11 cellular contexts compared by ENCODE assay signal in the genomic region with DNA sequence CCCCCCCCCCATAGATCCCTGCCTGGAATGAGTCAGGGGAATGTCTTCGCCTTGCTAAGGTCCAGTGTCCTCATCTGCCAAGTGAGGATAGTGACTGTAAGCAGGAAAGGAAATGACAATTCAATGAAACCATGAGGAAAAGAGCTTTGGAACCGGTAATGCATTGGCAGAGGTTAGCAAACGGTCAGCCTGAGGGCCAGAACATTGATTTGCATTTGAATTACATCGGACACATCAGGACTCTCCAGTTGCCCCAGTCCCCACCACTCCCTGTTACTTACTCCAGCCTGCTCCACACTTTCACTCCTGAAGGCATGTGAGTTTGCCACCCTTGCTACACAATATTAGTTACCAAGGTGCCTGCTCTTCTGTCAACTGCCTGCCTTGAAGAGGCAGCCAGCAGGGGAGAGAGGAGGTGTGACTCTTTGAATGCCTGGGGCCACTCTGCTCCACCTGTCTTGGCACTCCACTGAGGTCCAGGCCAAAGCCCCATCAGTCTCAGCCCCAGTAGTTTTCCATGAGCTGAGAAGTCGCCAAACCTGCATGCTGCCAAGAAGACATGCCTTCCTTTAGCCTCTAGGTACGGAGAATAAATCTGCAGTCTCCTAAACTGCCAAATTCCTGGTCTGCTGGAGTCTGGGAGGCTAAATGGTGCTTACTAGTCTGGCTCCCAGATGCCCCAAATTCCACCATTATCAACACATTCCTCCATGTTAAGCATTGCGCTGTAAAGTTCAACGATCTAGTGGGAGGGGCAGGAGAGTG.
DNase-seq lines count a peak whose midpoint lies in the region; ATAC-seq and TF ChIP-seq lines count a peak whose summit lies in the region.
"Had no signal": no experiment of that assay in that cellular context is flagged by ENCODE, and none has a peak within 500 bp of the region (broad histone marks: within the 10 kb centered on the region; RNA-seq: fewer than 3 reads in every experiment).

No MANE protein-coding gene starts in this region.

- POLR2A ChIA-PET in AG04449 (lab: Yijun Ruan, JAX): interaction anchor here (0.6 kb wide), 1 partner anchor 307 kb away, joined by 3 read pairs; no protein-coding TSS in a partner anchor

- H3K4me2 ChIP-seq in H9 (ENCODE audit: insufficient read depth, insufficient read length, low read length): no peak overlapping the region

- H3K4me1 ChIP-seq in H9 (ENCODE audit: insufficient read depth, low read length) (no peaks in the 10 kb centered on the region; the same call in 1 of the 2 replicates), left lung (peaks cover 0 to 11% of the 10 kb centered on the region in 2 donors)

- CTCF ChIA-PET in AG04449 (lab: Yijun Ruan, JAX): no interaction called here

- no peak overlapping the region for H2AK5ac ChIP-seq in H9 (ENCODE audit: insufficient read length, low read length)

- H3K9ac ChIP-seq in H9 (ENCODE audit: extremely low read depth, insufficient read length, low read length): no peak overlapping the region

- H3K27ac ChIP-seq in H9 (ENCODE audit: insufficient read length, low read depth, low read length) (no peak overlapping the region), left lung (no peak overlapping the region)
- H3K27ac ChIP-seq: testis had no signal

- H3K4me3 ChIP-seq in AG04449 (ENCODE audit: low read depth, low read length) (no peak overlapping the region), left lung (no peak overlapping the region)
- H3K4me3 ChIP-seq: testis had no signal

- H3K23ac ChIP-seq in H9 (ENCODE audit: insufficient read length, low read depth, low read length): no peak overlapping the region

- H3K79me1 ChIP-seq in H9 (ENCODE audit: insufficient read depth, low read depth, low read length, poor library complexity, severe bottlenecking): no peaks in the 10 kb centered on the region

- H2BK15ac ChIP-seq in H9 (ENCODE audit: low read depth, low read length): no peak overlapping the region

- no peak overlapping the region for H3T11ph ChIP-seq in H9 (ENCODE audit: low read length)

- no peak overlapping the region for H4K91ac ChIP-seq in H9 (ENCODE audit: insufficient read length, low read depth, low read length)

- no peak overlapping the region for H4K8ac ChIP-seq in H9 (replicated peaks; ENCODE audit: insufficient read length, low read depth, low read length)

- H3K27me3 Mint-ChIP-seq in H9 (ENCODE audit: low read depth): peaks cover 14% of the 10 kb centered on the region

- TF ChIP-seq CTCF in AG04449 (IDR thresholded peaks at IDR 0.05; ENCODE audit: insufficient read depth, low read length, missing control alignments): no peak
- no peak for TF ChIP-seq CTCF in H9 (conservative IDR thresholded peaks at IDR 0.05)
- no peak for TF ChIP-seq CTCF in left lung (IDR thresholded peaks at IDR 0.05)
- no peak for TF ChIP-seq CTCF in GM13977 (IDR thresholded peaks at IDR 0.05; ENCODE audit: extremely low read depth, insufficient read depth, missing control alignments)

- WGBS in H9 (ENCODE audit: extremely low coverage, insufficient read length, low lambda C conversion rate): no CpG with 5 or more reads among the region's 8 CpGs

- no peaks in the 10 kb centered on the region for H3K9me3 ChIP-seq in H9 (ENCODE audit: control insufficient read depth, low read depth, low read length)
- no peaks in the 10 kb centered on the region for H3K9me3 ChIP-seq in left lung
- H3K9me3 ChIP-seq: testis had no signal

- no peak overlapping the region for H4K5ac ChIP-seq in H9 (ENCODE audit: insufficient read length, low read depth, low read length)

- no peaks in the 10 kb centered on the region for H3K36me3 Mint-ChIP-seq in H9 (ENCODE audit: insufficient read depth in 1 of 3, low read depth in 3 of 3)

- H3K4ac ChIP-seq in H9 (ENCODE audit: low read depth, low read length): no peak overlapping the region

- no peak overlapping the region for H3K56ac ChIP-seq in H9 (ENCODE audit: insufficient read length, low read depth, low read length)

- no peak overlapping the region for H2BK20ac ChIP-seq in H9 (ENCODE audit: low read depth, low read length, poor library complexity, severe bottlenecking)

- H3K14ac ChIP-seq in H9 (ENCODE audit: insufficient read depth, low read length): peak overlapping the region; percentile 17; the same call in 1 of the 2 replicates

- intact Hi-C loops in left lung (cut with DNase I): no loop called here

- H3K27ac Mint-ChIP-seq in H9: peak overlapping the region in 2 of 3 experiments; percentile 9 to 19; a peak in 2 of 7 replicates

- H3K4me3 Mint-ChIP-seq in H9: no peak overlapping the region

- no peak for TF ChIP-seq POLR2A in erythroblast (IDR thresholded peaks at IDR 0.05; ENCODE audit: low read length)

- no peaks in the 10 kb centered on the region for H3K79me2 ChIP-seq in H9 (ENCODE audit: insufficient read depth, low read length)

- in situ Hi-C loops in T47D (cut with HindIII; ENCODE audit: low pct_unique_long_range_greater_than_20kb, low sequenced_read_pairs) (no loop called here), GM13977 (cut with MboI; ENCODE audit: low pct_unique_long_range_greater_than_20kb, low sequenced_read_pairs, unreplicated experiment) (no loop called here)

- no peaks in the 10 kb centered on the region for H3K36me3 ChIP-seq in left lung

- H2BK12ac ChIP-seq in H9 (ENCODE audit: insufficient read length, low read depth, low read length): no peak overlapping the region

- H3K4me1 Mint-ChIP-seq in H9: peaks cover 47 to 48% of the 10 kb centered on the region in 2 experiments

- H3K18ac ChIP-seq in H9 (ENCODE audit: insufficient read length, low read depth, low read length): no peak overlapping the region

- H3K9me3 Mint-ChIP-seq in H9: no peaks in the 10 kb centered on the region

- H2BK120ac ChIP-seq in H9 (ENCODE audit: low read depth, low read length, poor library complexity, severe bottlenecking): no peak overlapping the region

- H4K20me1 ChIP-seq in H9 (ENCODE audit: control insufficient read depth, insufficient read depth, insufficient read length): no peaks in the 10 kb centered on the region

- DNase-seq in AG04449 (ENCODE audit: low read depth, low spot score) (peak; percentile 33), H9 (no peak), T47D (ENCODE audit: low read depth in 1 of 2, low spot score in 1 of 2) (peak; percentile 70 to 97), left lung (peak in 1 of 2 donors; percentile 58), erythroblast (lab: John Stamatoyannopoulos, UW) (no peak), GM13977 (ENCODE audit: low spot score) (no peak), NCI-H1417 treated with DMSO at 0.1 percent for 48 hours (lab: John Stamatoyannopoulos, UW) (no peak)
- DNase-seq: NCI-H1694 treated with DMSO at 0.1 percent for 48 hours; stimulated activated CD4-positive, alpha-beta T cell treated with anti-CD3 and anti-CD28 coated beads, Interleukin-4, amount 100 ng/mL, for 4 hours; testis had no signal

- H3K23me2 ChIP-seq in H9 (ENCODE audit: insufficient read length, low read depth, low read length, poor library complexity, severe bottlenecking): no peaks in the 10 kb centered on the region

- no peak overlapping the region for H2BK5ac ChIP-seq in H9 (ENCODE audit: insufficient read length, low read length)

- no peak overlapping the region for H2AFZ ChIP-seq in H9 (ENCODE audit: low read length)

- ATAC-seq in left lung (peak; percentile 74), GM21360 (IDR thresholded peaks at IDR 0.05; ENCODE audit: unreplicated experiment) (no peak)

- H3K27me3 ChIP-seq in H9 (ENCODE audit: insufficient read depth, low read length): no peaks in the 10 kb centered on the region
- H3K27me3 ChIP-seq in left lung: no peaks in the 10 kb centered on the region
- H3K27me3 ChIP-seq: testis had no signal

Comparison
In these comparisons a context has a peak if more than half of its experiments do, and no peak if none do; other contexts are left out.
1. DNase-seq: peak in AG04449 (single experiment) and T47D (2 of 2); none in H9 (single experiment), erythroblast (0 of 2), GM13977 (single experiment) and NCI-H1417 treated with DMSO at 0.1 percent for 48 hours (single experiment).